In the genomic region with DNA sequence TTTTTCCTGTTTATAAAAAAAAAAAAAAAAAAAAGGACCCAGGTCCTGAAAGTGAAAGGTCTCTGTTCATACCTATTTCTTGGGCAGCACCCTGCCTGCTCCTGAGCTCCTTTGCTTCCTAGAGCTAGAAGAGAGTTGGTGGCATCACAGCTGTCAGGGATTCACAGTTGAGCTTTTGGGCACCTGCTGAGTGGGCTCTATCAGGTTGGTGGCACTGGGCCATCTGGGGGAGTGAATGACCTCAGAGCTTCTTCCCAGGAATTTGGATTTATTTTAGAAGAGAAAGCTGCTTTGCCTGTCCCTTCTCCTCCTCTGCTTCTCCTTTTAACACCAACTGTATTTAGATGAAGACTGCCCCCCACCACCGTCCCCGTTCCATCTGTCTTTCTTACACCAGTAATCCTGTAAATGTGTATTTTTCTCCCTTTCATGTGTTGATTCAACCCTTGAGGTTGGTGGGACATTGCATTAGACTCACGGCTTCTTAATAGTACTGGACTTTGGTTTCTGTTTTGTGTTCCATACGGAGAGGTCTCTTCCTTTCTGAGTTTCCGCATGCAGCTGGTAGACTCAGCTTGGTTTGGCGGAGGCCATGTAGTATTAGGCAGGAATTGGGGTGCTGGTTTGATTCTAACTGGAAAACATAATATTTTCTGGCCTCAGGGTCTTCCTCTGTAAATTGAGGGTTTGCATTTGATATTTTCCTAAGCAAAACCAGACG, we compare ENCODE assay signal across 12 cellular contexts. TPM values are rescaled to one million over a fixed set of nuclear protein-coding genes. Genes with fewer than 3 reads are reported as not detected.
A peak's percentile ranks its signal among the peaks of the same experiment; 100 is the strongest.
DNase-seq lines count a peak whose midpoint lies in the region; ATAC-seq lines count a peak whose summit lies in the region.
"Had no signal": no experiment of that assay in that cellular context is flagged by ENCODE, and none has a peak within 500 bp of the region (broad histone marks: within the 10 kb centered on the region; RNA-seq: fewer than 3 reads in every experiment).

No MANE protein-coding gene starts in this region.

- DNase-seq in activated T-cell treated with anti-CD3 and anti-CD28 coated beads, Interleukin-2, amount 50 U/mL, for 4 hours: no peak
- DNase-seq in activated T-cell treated with anti-CD3 and anti-CD28 coated beads for 4 hours: no peak
- peak; percentile 29 for DNase-seq in NCI-H2171 (lab: John Stamatoyannopoulos, UW)
- DNase-seq in central memory CD8-positive, alpha-beta T cell (ENCODE audit: low spot score in 2 of 2): no peak
- no peak for DNase-seq in SIG-M5 treated with dmso at 0.1 percent for 504 hours (lab: John Stamatoyannopoulos, UW; ENCODE audit: unreplicated experiment)
- no peak for DNase-seq in DMS53 (lab: John Stamatoyannopoulos, UW)
- DNase-seq: cortex of kidney, foreskin fibroblast, SIG-M5 had no signal

- no peaks in the 10 kb centered on the region for H3K9me3 Mint-ChIP-seq in activated T-cell treated with anti-CD3 and anti-CD28 coated beads, Interleukin-2, amount 50 U/mL, for 4 hours
- H3K9me3 Mint-ChIP-seq in central memory CD8-positive, alpha-beta T cell: no peaks in the 10 kb centered on the region
- no peaks in the 10 kb centered on the region for H3K9me3 Mint-ChIP-seq in stimulated activated memory B cell treated with anti-CD40 and anti-IgM and Interleukin-4, amounts not matched to agents 10 μg/mL and 1 μg/mL and 100 μg/mL, for 72 hours

- H3K4me3 Mint-ChIP-seq in activated T-cell treated with anti-CD3 and anti-CD28 coated beads, Interleukin-2, amount 50 U/mL, for 4 hours: peak overlapping the region; percentile 4
- peak overlapping the region; percentile 51 for H3K4me3 Mint-ChIP-seq in central memory CD8-positive, alpha-beta T cell
- peak overlapping the region; percentile 37 for H3K4me3 Mint-ChIP-seq in stimulated activated memory B cell treated with anti-CD40 and anti-IgM and Interleukin-4, amounts not matched to agents 10 μg/mL and 1 μg/mL and 100 μg/mL, for 72 hours

- ATAC-seq in activated T-cell treated with anti-CD3 and anti-CD28 coated beads, Interleukin-2, amount 50 U/mL, for 4 hours: no peak
- no peak for ATAC-seq in central memory CD8-positive, alpha-beta T cell (replicated peaks; ENCODE audit: extremely low read depth, poor library complexity, severe bottlenecking)
- ATAC-seq in stimulated activated memory B cell treated with anti-CD40 and anti-IgM and Interleukin-4, amounts not matched to agents 10 μg/mL and 1 μg/mL and 100 μg/mL, for 72 hours: no peak
- no peak for ATAC-seq in GM21390 (IDR thresholded peaks at IDR 0.05; ENCODE audit: unreplicated experiment)
- ATAC-seq: activated CD4-positive, CD25-positive, alpha-beta regulatory T cell treated with anti-CD3 and anti-CD28 coated beads, Interleukin-2, amount 50 U/mL, for 24 hours had no signal

- peak overlapping the region; percentile 33 for H3K27ac Mint-ChIP-seq in central memory CD8-positive, alpha-beta T cell (ENCODE audit: low read depth)
- peak overlapping the region; percentile 73 for H3K27ac Mint-ChIP-seq in stimulated activated memory B cell treated with anti-CD40 and anti-IgM and Interleukin-4, amounts not matched to agents 10 μg/mL and 1 μg/mL and 100 μg/mL, for 72 hours

- no peaks in the 10 kb centered on the region for H3K27me3 Mint-ChIP-seq in activated T-cell treated with anti-CD3 and anti-CD28 coated beads, Interleukin-2, amount 50 U/mL, for 4 hours (ENCODE audit: low read depth)
- H3K27me3 Mint-ChIP-seq in central memory CD8-positive, alpha-beta T cell: no peaks in the 10 kb centered on the region
- H3K27me3 Mint-ChIP-seq in stimulated activated memory B cell treated with anti-CD40 and anti-IgM and Interleukin-4, amounts not matched to agents 10 μg/mL and 1 μg/mL and 100 μg/mL, for 72 hours: no peaks in the 10 kb centered on the region

- peaks cover 94% of the 10 kb centered on the region for H3K4me1 Mint-ChIP-seq in activated T-cell treated with anti-CD3 and anti-CD28 coated beads, Interleukin-2, amount 50 U/mL, for 4 hours (ENCODE audit: low read depth)
- H3K4me1 Mint-ChIP-seq in central memory CD8-positive, alpha-beta T cell: peaks cover 85% of the 10 kb centered on the region
- H3K4me1 Mint-ChIP-seq in stimulated activated memory B cell treated with anti-CD40 and anti-IgM and Interleukin-4, amounts not matched to agents 10 μg/mL and 1 μg/mL and 100 μg/mL, for 72 hours: peaks cover 91% of the 10 kb centered on the region

- H3K36me3 Mint-ChIP-seq in activated T-cell treated with anti-CD3 and anti-CD28 coated beads, Interleukin-2, amount 50 U/mL, for 4 hours (ENCODE audit: insufficient read depth): peaks cover 2% of the 10 kb centered on the region
- peaks cover 4% of the 10 kb centered on the region for H3K36me3 Mint-ChIP-seq in central memory CD8-positive, alpha-beta T cell (ENCODE audit: insufficient read depth)
- no peaks in the 10 kb centered on the region for H3K36me3 Mint-ChIP-seq in stimulated activated memory B cell treated with anti-CD40 and anti-IgM and Interleukin-4, amounts not matched to agents 10 μg/mL and 1 μg/mL and 100 μg/mL, for 72 hours

RNA-seq across cellular contexts. Expression of a gene that starts 7.6 kb away (rescaled TPM):
- 10 to 100 TPM; 58.7 to 69.8 (median 68.4) TPM for total RNA-seq in activated T-cell treated with anti-CD3 and anti-CD28 coated beads, Interleukin-2, amount 50 U/mL, for 4 hours
